In the genomic region with DNA sequence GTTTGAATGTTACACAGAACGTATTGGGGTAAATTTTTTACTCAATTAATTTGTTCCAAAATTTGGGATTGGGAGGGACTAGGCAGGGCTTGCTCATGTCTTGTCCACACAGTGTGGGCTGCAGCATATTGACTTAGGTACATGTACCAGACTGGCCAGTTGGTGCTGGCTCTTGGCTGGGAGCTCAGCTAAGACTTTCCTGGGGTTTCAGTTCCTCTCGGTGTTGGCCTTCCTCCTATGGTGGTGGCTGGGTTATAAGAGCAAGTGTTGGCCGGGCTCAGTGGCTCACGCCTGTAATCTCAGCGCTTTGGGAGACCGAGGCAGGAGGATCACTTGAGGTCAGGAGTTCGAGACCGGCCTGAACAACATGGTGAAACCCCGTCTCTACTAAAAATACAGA, we compare ENCODE assay signal across 31 cellular contexts. TPM values are rescaled to one million over a fixed set of nuclear protein-coding genes. Genes with fewer than 3 reads are reported as not detected.
"Had no signal": no experiment of that assay in that cellular context is flagged by ENCODE, and none has a peak within 500 bp of the region (broad histone marks: within the 10 kb centered on the region; RNA-seq: fewer than 3 reads in every experiment).

No MANE protein-coding gene starts in this region.

- ATAC-seq: activated T-cell treated with anti-CD3 and anti-CD28 coated beads, Interleukin-2, amount 50 U/mL, for 72 hours; K562; Right ventricle myocardium inferior; T-cell had no signal

- H3K9me3 Mint-ChIP-seq: activated CD4-positive, alpha-beta memory T cell treated with anti-CD3 and anti-CD28 coated beads for 36 hours; activated CD4-positive, alpha-beta T cell treated with anti-CD3 and anti-CD28 coated beads, Interleukin-2, amount 10 ng/mL, durations not matched to agents 7 days and 5 days; activated naive CD4-positive, alpha-beta T cell treated with anti-CD3 and anti-CD28 coated beads, Interleukin-2, amount 10 ng/mL, durations not matched to agents 7 days and 5 days; activated naive CD8-positive, alpha-beta T cell treated with anti-CD3 and anti-CD28 coated beads for 36 hours; activated T-cell treated with anti-CD3 and anti-CD28 coated beads, Interleukin-2, amount 50 U/mL, for 72 hours; activated T-helper 2 cell treated with anti-CD3 and anti-CD28 coated beads, Interferon-gamma antibody, Interleukin-2, Interleukin-4, amounts not matched to agents 10 μg/mL and 5 μg/mL and 100 μg/mL, durations not matched to agents 14 hours and 24 hours and 36 hours; T-cell had no signal

- H3K4me3 ChIP-seq: K562, SK-N-MC had no signal

- H3K27ac ChIP-seq: brain microvascular endothelial cell, SK-N-MC, VCaP had no signal

- H3K4me3 Mint-ChIP-seq: activated CD4-positive, alpha-beta memory T cell treated with anti-CD3 and anti-CD28 coated beads for 36 hours; activated CD4-positive, alpha-beta T cell treated with anti-CD3 and anti-CD28 coated beads, Interleukin-2, amount 10 ng/mL, durations not matched to agents 7 days and 5 days; activated naive CD4-positive, alpha-beta T cell treated with anti-CD3 and anti-CD28 coated beads, Interleukin-2, amount 10 ng/mL, durations not matched to agents 7 days and 5 days; activated naive CD8-positive, alpha-beta T cell treated with anti-CD3 and anti-CD28 coated beads for 36 hours; activated T-cell treated with anti-CD3 and anti-CD28 coated beads, Interleukin-2, amount 50 U/mL, for 72 hours; T-cell had no signal

- H3K27me3 ChIP-seq: brain microvascular endothelial cell had no signal

- H3K27me3 Mint-ChIP-seq: activated CD4-positive, alpha-beta memory T cell treated with anti-CD3 and anti-CD28 coated beads for 36 hours; activated CD4-positive, alpha-beta T cell treated with anti-CD3 and anti-CD28 coated beads, Interleukin-2, amount 10 ng/mL, durations not matched to agents 7 days and 5 days; activated naive CD4-positive, alpha-beta T cell treated with anti-CD3 and anti-CD28 coated beads, Interleukin-2, amount 10 ng/mL, durations not matched to agents 7 days and 5 days; activated naive CD8-positive, alpha-beta T cell treated with anti-CD3 and anti-CD28 coated beads for 36 hours; T-cell had no signal

- H3K36me3 ChIP-seq: brain microvascular endothelial cell had no signal

- H3K27ac Mint-ChIP-seq: activated CD4-positive, alpha-beta memory T cell treated with anti-CD3 and anti-CD28 coated beads for 36 hours; activated CD4-positive, alpha-beta T cell treated with anti-CD3 and anti-CD28 coated beads, Interleukin-2, amount 10 ng/mL, durations not matched to agents 7 days and 5 days; activated naive CD4-positive, alpha-beta T cell treated with anti-CD3 and anti-CD28 coated beads, Interleukin-2, amount 10 ng/mL, durations not matched to agents 7 days and 5 days; activated naive CD8-positive, alpha-beta T cell treated with anti-CD3 and anti-CD28 coated beads for 36 hours; activated T-cell treated with anti-CD3 and anti-CD28 coated beads, Interleukin-2, amount 50 U/mL, for 72 hours; activated T-helper 2 cell treated with anti-CD3 and anti-CD28 coated beads, Interferon-gamma antibody, Interleukin-2, Interleukin-4, amounts not matched to agents 10 μg/mL and 5 μg/mL and 100 μg/mL, durations not matched to agents 14 hours and 24 hours and 36 hours; T-cell had no signal

- DNase-seq: activated CD4-positive, alpha-beta memory T cell treated with anti-CD3 and anti-CD28 coated beads for 36 hours; activated CD4-positive, alpha-beta T cell treated with anti-CD3 and anti-CD28 coated beads, Interleukin-2, amount 10 ng/mL, durations not matched to agents 7 days and 5 days; activated CD4-positive, CD25-positive, alpha-beta regulatory T cell; activated CD8-positive, alpha-beta memory T cell treated with anti-CD3 and anti-CD28 coated beads for 24 hours; activated gamma-delta T cell treated with Interleukin-2 at 50 U/mL for 16 hours; activated naive CD4-positive, alpha-beta T cell treated with anti-CD3 and anti-CD28 coated beads, Interleukin-2, amount 10 ng/mL, durations not matched to agents 7 days and 5 days; activated naive CD8-positive, alpha-beta T cell treated with anti-CD3 and anti-CD28 coated beads for 36 hours; activated T-cell treated with anti-CD3 and anti-CD28 coated beads, Interleukin-2, amount 50 U/mL, for 72 hours; brain microvascular endothelial cell; Karpas-422; NCI-H1048; NCI-H146; NCI-H187 treated with DMSO at 0.1 percent for 48 hours; NCI-H2081 treated with DMSO at 0.1 percent for 48 hours; NCI-H2171; NCI-H2227 treated with DMSO at 0.1 percent for 48 hours; NCI-H446 treated with DMSO at 0.1 percent for 48 hours; NCI-H526; NCI-H82; T-cell; T-helper 2 cell; T1000 had no signal

RNA-seq across cellular contexts. Expression of a gene that starts 31.7 kb away (rescaled TPM):
- total RNA-seq: activated CD4-positive, alpha-beta memory T cell treated with anti-CD3 and anti-CD28 coated beads for 36 hours; activated CD4-positive, alpha-beta T cell treated with anti-CD3 and anti-CD28 coated beads, Interleukin-2, amount 10 ng/mL, durations not matched to agents 7 days and 5 days; activated naive CD8-positive, alpha-beta T cell treated with anti-CD3 and anti-CD28 coated beads for 36 hours; activated T-cell treated with anti-CD3 and anti-CD28 coated beads, Interleukin-2, amount 50 U/mL, for 72 hours; activated T-helper 2 cell treated with anti-CD3 and anti-CD28 coated beads, Interferon-gamma antibody, Interleukin-2, Interleukin-4, amounts not matched to agents 10 μg/mL and 5 μg/mL and 100 μg/mL, durations not matched to agents 14 hours and 24 hours and 36 hours; cardiac septum; cerebellum; K562; Right ventricle myocardium inferior; RPMI7951; T-cell had no signal
- polyA plus RNA-seq: adipose tissue, K562 had no signal
